Comparison of ENCODE assay signal across 12 cellular contexts in genomic region chr3:172646439-172647015, GRCh38.
A peak's percentile ranks its signal among the peaks of the same experiment; 100 is the strongest.
DNase-seq lines count a peak whose midpoint lies in the region; ATAC-seq, FAIRE-seq and TF ChIP-seq lines count a peak whose summit lies in the region.
"Had no signal": no experiment of that assay in that cellular context is flagged by ENCODE, and none has a peak within 500 bp of the region (broad histone marks: within the 10 kb centered on the region; RNA-seq: fewer than 3 reads in every experiment).

No MANE protein-coding gene starts in this region.

- H2AFZ ChIP-seq in HepG2 (ENCODE audit: low read length) = no peak overlapping the region
- H2AFZ ChIP-seq in PC-3 (ENCODE audit: low read length) = no peak overlapping the region

- no peaks in the 10 kb centered on the region for H3K36me3 Mint-ChIP-seq in T-helper 2 cell treated with Interferon-gamma antibody and Interleukin-4, amounts not matched to agents 5 μg/mL and 100 μg/mL, for 36 hours (ENCODE audit: low read depth)
- H3K36me3 Mint-ChIP-seq: stimulated activated effector memory CD8-positive, alpha-beta T cell treated with anti-CD3 and anti-CD28 coated beads, Interleukin-12 subunit alpha, Interleukin-12 subunit beta, amount 100 ng/mL, for 72 hours had no signal

- no peak for TF ChIP-seq RAD21 in HepG2 (CRISPR knock-in tag; IDR thresholded peaks at IDR 0.05)

- H3K4me2 ChIP-seq in HepG2 (ENCODE audit: low read depth, low read length) (no peak overlapping the region), PC-3 (ENCODE audit: low read length) (no peak overlapping the region)

- no peaks in the 10 kb centered on the region for H3K79me2 ChIP-seq in HepG2 (ENCODE audit: insufficient read depth, low read length)
- peaks cover 6% of the 10 kb centered on the region for H3K79me2 ChIP-seq in PC-3 (ENCODE audit: low read length)

- H3K27ac Mint-ChIP-seq in T-helper 2 cell treated with Interferon-gamma antibody and Interleukin-4, amounts not matched to agents 5 μg/mL and 100 μg/mL, for 36 hours = no peak overlapping the region
- H3K27ac Mint-ChIP-seq: activated T-cell treated with anti-CD3 and anti-CD28 coated beads, Interleukin-2, amount 50 U/mL, for 72 hours; stimulated activated effector memory CD8-positive, alpha-beta T cell treated with anti-CD3 and anti-CD28 coated beads, Interleukin-12 subunit alpha, Interleukin-12 subunit beta, amount 100 ng/mL, for 72 hours had no signal

- TF ChIP-seq EP300 in HepG2 (IDR thresholded peaks at IDR 0.05; ENCODE audit: low read depth in 2 of 2, low read length in 2 of 2) (no peak), HepG2 (CRISPR knock-in tag; IDR thresholded peaks at IDR 0.05; ENCODE audit: borderline replicate concordance) (no peak)

- TF ChIP-seq CTCF in right lobe of liver (IDR thresholded peaks at IDR 0.05) (no peak), HepG2 (CRISPR knock-in tag; IDR thresholded peaks at IDR 0.05) (no peak), PC-3 (conservative IDR thresholded peaks at IDR 0.05; ENCODE audit: low read depth, low read length) (no peak), fibroblast of mammary gland (conservative IDR thresholded peaks at IDR 0.05; ENCODE audit: control insufficient read depth, insufficient read depth, low read depth, low read length) (no peak), kidney (IDR thresholded peaks at IDR 0.05; ENCODE audit: borderline replicate concordance, extremely low read depth, insufficient read depth) (no peak)

- in situ Hi-C loops in HepG2 (cut with HindIII; ENCODE audit: extremely low pct_ligation_motif_present, low pct_unique_long_range_greater_than_20kb) = no loop called here

- no peaks in the 10 kb centered on the region for H3K4me1 Mint-ChIP-seq in T-helper 2 cell treated with Interferon-gamma antibody and Interleukin-4, amounts not matched to agents 5 μg/mL and 100 μg/mL, for 36 hours (ENCODE audit: low read depth)
- H3K4me1 Mint-ChIP-seq: stimulated activated effector memory CD8-positive, alpha-beta T cell treated with anti-CD3 and anti-CD28 coated beads, Interleukin-12 subunit alpha, Interleukin-12 subunit beta, amount 100 ng/mL, for 72 hours had no signal

- no peak for TF ChIP-seq POLR2A in right lobe of liver (IDR thresholded peaks at IDR 0.05)
- TF ChIP-seq POLR2A in HepG2 (IDR thresholded peaks at IDR 0.05; ENCODE audit: insufficient read depth in 1 of 2, low read depth in 2 of 2, low read length in 2 of 2) = no peak

- ATAC-seq in right lobe of liver (peak; percentile 38 to 62 (median 50)), HepG2 (no peak), PC-3 (no peak), GM21576 (IDR thresholded peaks at IDR 0.05; ENCODE audit: unreplicated experiment) (no peak)
- ATAC-seq: activated T-cell treated with anti-CD3 and anti-CD28 coated beads, Interleukin-2, amount 50 U/mL, for 72 hours; stimulated activated effector memory CD8-positive, alpha-beta T cell treated with anti-CD3 and anti-CD28 coated beads, Interleukin-12 subunit alpha, Interleukin-12 subunit beta, amount 100 ng/mL, for 72 hours had no signal

- H4K20me1 ChIP-seq in HepG2 (ENCODE audit: insufficient read depth, low read length) (no peaks in the 10 kb centered on the region; the same call in 1 of the 2 replicates), PC-3 (ENCODE audit: low read length) (peaks cover 10% of the 10 kb centered on the region; the same call in 1 of the 2 replicates)

- H3K36me3 ChIP-seq in right lobe of liver (no peaks in the 10 kb centered on the region), HepG2 (replicated peaks in 1 of 2; ENCODE audit: control insufficient read depth in 1 of 2, insufficient read depth in 2 of 2, low read length in 2 of 2) (peaks cover 7 to 22% of the 10 kb centered on the region in 2 experiments; a peak in 3 of 5 replicates), PC-3 (ENCODE audit: low read depth, low read length) (peaks cover 14% of the 10 kb centered on the region; the same call in 1 of the 2 replicates), kidney (ENCODE audit: control insufficient read depth in 1 of 2, insufficient read depth in 2 of 2, low read length in 2 of 2) (peaks cover 4 to 15% of the 10 kb centered on the region in 2 donors)

- H3K9me3 ChIP-seq in right lobe of liver (no peaks in the 10 kb centered on the region), HepG2 (ENCODE audit: low read length) (no peaks in the 10 kb centered on the region), PC-3 (ENCODE audit: low read length) (no peaks in the 10 kb centered on the region), kidney (ENCODE audit: control insufficient read depth in 1 of 2, low read length in 2 of 2) (no peaks in the 10 kb centered on the region)

- WGBS in right lobe of liver (ENCODE audit: insufficient coverage, low coverage, low lambda C conversion rate, missing lambda C conversion rate) = 64% methylated on average over 5 of the region's 5 CpGs
- WGBS in HepG2 (ENCODE audit: low lambda C conversion rate) = 95% methylated on average over 5 of the region's 5 CpGs

- no peak overlapping the region for H3K27ac ChIP-seq in right lobe of liver
- no peak overlapping the region for H3K27ac ChIP-seq in HepG2 (ENCODE audit: extremely low read length, insufficient read depth, low read length)
- H3K27ac ChIP-seq in PC-3 (ENCODE audit: low read length) = no peak overlapping the region
- no peak overlapping the region for H3K27ac ChIP-seq in kidney (ENCODE audit: low read depth in 2 of 2, low read length in 2 of 2)

- H3K4me1 ChIP-seq in right lobe of liver (peaks cover 0 to 6% (median 0%) of the 10 kb centered on the region in 4 donors), HepG2 (ENCODE audit: insufficient read depth, low read length) (no peaks in the 10 kb centered on the region), PC-3 (ENCODE audit: insufficient read depth, low read length) (peaks cover 22% of the 10 kb centered on the region), kidney (ENCODE audit: control insufficient read depth in 1 of 2, insufficient read depth in 1 of 2, low read depth in 1 of 2, low read length in 2 of 2) (peaks cover 0 to 5% of the 10 kb centered on the region in 2 donors)

- intact Hi-C loops in right lobe of liver (cut with DNase I) = no loop called here
- intact Hi-C loops in HepG2 (cut with micrococcal nuclease; ENCODE audit: unreplicated experiment) = no loop called here
- intact Hi-C loops in PC-3 (cut with micrococcal nuclease) = loop anchor here (5.0 kb wide), 1 partner anchor 84 kb away; no protein-coding TSS in a partner anchor
- intact Hi-C loops in kidney (cut with DNase I) = no loop called here

- no peaks in the 10 kb centered on the region for H3F3A ChIP-seq in PC-3 (ENCODE audit: low read length, unreplicated experiment)

- no peaks in the 10 kb centered on the region for H3K9me2 ChIP-seq in PC-3 (replicated peaks; ENCODE audit: low read length)

- POLR2A ChIA-PET in HepG2 (lab: Yijun Ruan, JAX) (no interaction called here), PC-3 (lab: Charles Lee; ENCODE audit: unreplicated experiment) (interaction anchor here (2.0 kb wide), 1 partner anchor 104 kb away, joined by 13 read pairs; the partner anchor contains the start of gene ECT2)

- H3K27me3 Mint-ChIP-seq in T-helper 2 cell treated with Interferon-gamma antibody and Interleukin-4, amounts not matched to agents 5 μg/mL and 100 μg/mL, for 36 hours (ENCODE audit: low read depth) = no peaks in the 10 kb centered on the region

- FAIRE-seq in HepG2 (lab: Jason Lieb, UNC) = no peak
- FAIRE-seq in kidney (lab: Jason Lieb, UNC) = no peak

- H3K9ac ChIP-seq in HepG2 (ENCODE audit: insufficient read depth, low read depth, low read length) = no peak overlapping the region
- H3K9ac ChIP-seq in PC-3 (ENCODE audit: low read length) = no peak overlapping the region
- H3K9ac ChIP-seq in kidney (ENCODE audit: low read length in 2 of 2) = no peak overlapping the region

- CTCF ChIA-PET in HepG2 (lab: Yijun Ruan, JAX; ENCODE audit: low intra/inter-chr PET ratio, low total read pairs) (no interaction called here), PC-3 (lab: Charles Lee) (no interaction called here)

- no TSS peak for BruUV-seq in HepG2 (replicated peaks; lab: Mats Ljungman, UMichigan)
- BruUV-seq in PC-3 (replicated peaks; lab: Mats Ljungman, UMichigan) = no TSS peak

- H3K9me3 Mint-ChIP-seq in T-helper 2 cell treated with Interferon-gamma antibody and Interleukin-4, amounts not matched to agents 5 μg/mL and 100 μg/mL, for 36 hours = no peaks in the 10 kb centered on the region
- H3K9me3 Mint-ChIP-seq: activated T-cell treated with anti-CD3 and anti-CD28 coated beads, Interleukin-2, amount 50 U/mL, for 72 hours; stimulated activated effector memory CD8-positive, alpha-beta T cell treated with anti-CD3 and anti-CD28 coated beads, Interleukin-12 subunit alpha, Interleukin-12 subunit beta, amount 100 ng/mL, for 72 hours had no signal

- H3K27me3 ChIP-seq in right lobe of liver (no peaks in the 10 kb centered on the region), HepG2 (ENCODE audit: control insufficient read depth in 1 of 2, insufficient read depth in 2 of 2, low read length in 2 of 2) (no peaks in the 10 kb centered on the region), PC-3 (ENCODE audit: low read length) (no peaks in the 10 kb centered on the region)

- H3K4me3 ChIP-seq in right lobe of liver (no peak overlapping the region), HepG2 (replicated peaks in 1 of 3; ENCODE audit: insufficient read depth in 1 of 3, low read depth in 2 of 3, low read length in 3 of 3) (no peak overlapping the region), PC-3 (ENCODE audit: low read length) (no peak overlapping the region), fibroblast of mammary gland (ENCODE audit: control insufficient read depth, low read depth, low read length) (no peak overlapping the region), kidney (ENCODE audit: low read length in 2 of 2) (no peak overlapping the region)

- DNase-seq in right lobe of liver (peak in 1 of 3 donors; percentile 54), HepG2 (ENCODE audit: low spot score) (no peak), PC-3 (peak; percentile 41), fibroblast of mammary gland (ENCODE audit: low read depth) (peak; percentile 76), T1000 (lab: John Stamatoyannopoulos, UW) (no peak), kidney (no peak)
- no peak for DNase-seq in T-helper 2 cell treated with Interferon-gamma antibody and Interleukin-4, amounts not matched to agents 5 μg/mL and 100 μg/mL, for 36 hours (ENCODE audit: low spot score)
- DNase-seq: activated T-cell treated with anti-CD3 and anti-CD28 coated beads, Interleukin-2, amount 50 U/mL, for 72 hours; cerebellar nuclear complex; glutamatergic neuron had no signal

- H3K4me3 Mint-ChIP-seq in T-helper 2 cell treated with Interferon-gamma antibody and Interleukin-4, amounts not matched to agents 5 μg/mL and 100 μg/mL, for 36 hours = no peak overlapping the region
- H3K4me3 Mint-ChIP-seq: activated T-cell treated with anti-CD3 and anti-CD28 coated beads, Interleukin-2, amount 50 U/mL, for 72 hours; stimulated activated effector memory CD8-positive, alpha-beta T cell treated with anti-CD3 and anti-CD28 coated beads, Interleukin-12 subunit alpha, Interleukin-12 subunit beta, amount 100 ng/mL, for 72 hours had no signal

TF ChIP-seq in HepG2, 621 proteins besides CTCF, POLR2A, EP300 and RAD21 (continues in another document):
- TF ChIP-seq NFE2 (CRISPR knock-in tag; IDR thresholded peaks at IDR 0.05) (no peak), EED (CRISPR knock-in tag; IDR thresholded peaks at IDR 0.05) (no peak)

Comparison
In these comparisons a context has a peak if more than half of its experiments do, and no peak if none do; other contexts are left out.
1. ATAC-seq: peak in right lobe of liver (4 of 4); none in HepG2 (single experiment), PC-3 (single experiment) and GM21576 (single experiment).
2. DNase-seq: peak in PC-3 (single experiment) and fibroblast of mammary gland (single experiment); none in HepG2 (single experiment), T-helper 2 cell treated with Interferon-gamma antibody and Interleukin-4, amounts not matched to agents 5 μg/mL and 100 μg/mL, for 36 hours (single experiment), T1000 (single experiment) and kidney (single experiment).